ENCODE assay signal across 20 cellular contexts in the genomic region with DNA sequence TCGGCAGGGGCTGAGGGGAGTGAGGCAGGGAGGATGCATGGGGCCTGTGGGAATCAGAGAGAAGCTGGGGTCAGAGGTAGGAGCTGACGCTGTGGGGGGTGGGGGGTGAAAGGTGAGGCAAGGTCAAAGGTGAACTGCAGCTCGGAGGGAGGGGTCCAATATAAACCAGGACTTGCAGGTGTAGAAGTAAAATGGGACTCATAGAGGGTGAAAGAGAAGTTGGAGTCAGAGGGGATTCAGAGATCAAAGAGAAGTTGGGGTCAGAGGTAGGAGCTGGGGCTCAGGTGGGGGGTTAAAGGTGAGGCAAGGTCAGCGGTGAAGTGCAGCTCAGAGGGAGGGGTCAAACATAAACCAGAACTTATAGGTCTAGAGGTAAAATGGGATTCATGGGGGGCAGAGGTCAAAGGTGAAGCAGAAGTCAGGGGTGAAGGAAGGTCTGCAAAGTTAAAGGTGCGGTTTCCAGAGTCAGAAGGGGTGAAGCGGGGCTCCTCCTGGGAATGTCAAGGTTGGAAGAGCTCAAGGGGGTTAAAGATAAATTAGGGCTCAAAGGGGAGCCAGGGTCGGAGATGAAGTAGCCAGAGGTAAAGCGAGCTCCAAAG. TPM values are rescaled to one million over a fixed set of nuclear protein-coding genes. Genes with fewer than 3 reads are reported as not detected.
DNase-seq lines count a peak whose midpoint lies in the region; ATAC-seq, FAIRE-seq and TF ChIP-seq lines count a peak whose summit lies in the region.
"Had no signal": no experiment of that assay in that cellular context is flagged by ENCODE, and none has a peak within 500 bp of the region (broad histone marks: within the 10 kb centered on the region; RNA-seq: fewer than 3 reads in every experiment).

No MANE protein-coding gene starts in this region.

- intact Hi-C loops in HepG2 (cut with micrococcal nuclease; ENCODE audit: unreplicated experiment), result no loop called here

- no peaks in the 10 kb centered on the region for H3K27me3 ChIP-seq in liver (ENCODE audit: control insufficient read depth in 4 of 4, insufficient read depth in 4 of 4, low read length in 3 of 4)
- H3K27me3 ChIP-seq in HepG2 (ENCODE audit: control insufficient read depth in 1 of 2, insufficient read depth in 2 of 2, low read length in 2 of 2), result peaks cover 0 to 4% of the 10 kb centered on the region in 2 experiments; a peak in 2 of 5 replicates
- no peaks in the 10 kb centered on the region for H3K27me3 ChIP-seq in Karpas-422 (ENCODE audit: low read length)
- H3K27me3 ChIP-seq in bronchial epithelial cell (ENCODE audit: control insufficient read depth, insufficient read depth, low read length), result no peaks in the 10 kb centered on the region
- H3K27me3 ChIP-seq: BLaER1 had no signal

- H3K4me3 ChIP-seq in liver (ENCODE audit: low read depth in 1 of 3, low read length in 3 of 3) (no peak overlapping the region), HepG2 (replicated peaks in 1 of 3; ENCODE audit: insufficient read depth in 1 of 3, low read depth in 2 of 3, low read length in 3 of 3) (no peak overlapping the region), Karpas-422 (ENCODE audit: low read length) (no peak overlapping the region), bronchial epithelial cell (ENCODE audit: low read depth, low read length) (no peak overlapping the region)
- H3K4me3 ChIP-seq: A549, BLaER1, HAP-1 had no signal

- TF ChIP-seq CTCF in liver (IDR thresholded peaks at IDR 0.05; ENCODE audit: low read depth, low read length, missing input control) (no peak), HepG2 (CRISPR knock-in tag; IDR thresholded peaks at IDR 0.05) (no peak), bronchial epithelial cell (IDR thresholded peaks at IDR 0.05; ENCODE audit: insufficient read depth, low read length, severe bottlenecking) (no peak)

- 78% methylated on average over 8 of the region's 8 CpGs for WGBS in liver
- WGBS in HepG2 (ENCODE audit: low lambda C conversion rate), result 31% methylated on average over 8 of the region's 8 CpGs

- H3K9ac ChIP-seq in liver (ENCODE audit: low read depth in 1 of 2, low read length in 2 of 2), result no peak overlapping the region
- H3K9ac ChIP-seq in HepG2 (ENCODE audit: insufficient read depth, low read depth, low read length), result no peak overlapping the region
- H3K9ac ChIP-seq in Karpas-422 (ENCODE audit: low read length), result no peak overlapping the region
- H3K9ac ChIP-seq: BLaER1, KMS-11 had no signal

- ATAC-seq in HepG2 (no peak), HG03025 (IDR thresholded peaks at IDR 0.05; ENCODE audit: low FRiP score, unreplicated experiment) (no peak)
- no peak for ATAC-seq in activated CD8-positive, alpha-beta memory T cell treated with anti-CD3 and anti-CD28 coated beads, Interleukin-2, amount 10 ng/mL, durations not matched to agents 7 days and 5 days
- ATAC-seq: A549 had no signal

- TF ChIP-seq POLR2A in HepG2 (IDR thresholded peaks at IDR 0.05; ENCODE audit: insufficient read depth in 1 of 2, low read depth in 2 of 2, low read length in 2 of 2) (no peak), H54 (IDR thresholded peaks at IDR 0.05; ENCODE audit: low read depth, low read length) (no peak)

- no peaks in the 10 kb centered on the region for H3K9me2 ChIP-seq in Karpas-422 (replicated peaks; ENCODE audit: insufficient read depth, low read length)

- H3K4me3 Mint-ChIP-seq in activated CD8-positive, alpha-beta memory T cell treated with anti-CD3 and anti-CD28 coated beads, Interleukin-2, amount 10 ng/mL, durations not matched to agents 7 days and 5 days, result no peak overlapping the region
- H3K4me3 Mint-ChIP-seq: CD14-positive monocyte, HFFc6 had no signal

- H3K27ac Mint-ChIP-seq in activated CD8-positive, alpha-beta memory T cell treated with anti-CD3 and anti-CD28 coated beads, Interleukin-2, amount 10 ng/mL, durations not matched to agents 7 days and 5 days, result no peak overlapping the region
- H3K27ac Mint-ChIP-seq: CD14-positive monocyte, HFFc6 had no signal

- CTCF ChIA-PET in HepG2 (lab: Yijun Ruan, JAX; ENCODE audit: low intra/inter-chr PET ratio, low total read pairs), result no interaction called here
- CTCF ChIA-PET in activated CD8-positive, alpha-beta memory T cell treated with anti-CD3 and anti-CD28 coated beads, Interleukin-2, amount 10 ng/mL, durations not matched to agents 7 days and 5 days (lab: Charles Lee), result no interaction called here

- no peak for FAIRE-seq in HepG2 (lab: Jason Lieb, UNC)
- FAIRE-seq in bronchial epithelial cell (lab: Jason Lieb, UNC), result peak; percentile 7
- no peak for FAIRE-seq in H54 (lab: Jason Lieb, UNC)
- FAIRE-seq: A549, GM12891, H1 had no signal

- H3K36me3 Mint-ChIP-seq in activated CD8-positive, alpha-beta memory T cell treated with anti-CD3 and anti-CD28 coated beads, Interleukin-2, amount 10 ng/mL, durations not matched to agents 7 days and 5 days, result no peaks in the 10 kb centered on the region

- no TSS peak for BruUV-seq in HepG2 (replicated peaks; lab: Mats Ljungman, UMichigan)

- no peak overlapping the region for H2AFZ ChIP-seq in HepG2 (ENCODE audit: low read length)
- H2AFZ ChIP-seq in Karpas-422 (ENCODE audit: low read length), result no peak overlapping the region

- H3K27me3 Mint-ChIP-seq in activated CD8-positive, alpha-beta memory T cell treated with anti-CD3 and anti-CD28 coated beads, Interleukin-2, amount 10 ng/mL, durations not matched to agents 7 days and 5 days, result no peaks in the 10 kb centered on the region

- H3K4me2 ChIP-seq in HepG2 (ENCODE audit: low read depth, low read length), result no peak overlapping the region
- H3K4me2 ChIP-seq in Karpas-422 (ENCODE audit: low read depth, low read length, poor library complexity, severe bottlenecking), result no peak overlapping the region
- H3K4me2 ChIP-seq: A549, BLaER1, KMS-11 had no signal

- POLR2A ChIA-PET in HepG2 (lab: Yijun Ruan, JAX), result no interaction called here

- TF ChIP-seq EP300 in HepG2 (IDR thresholded peaks at IDR 0.05; ENCODE audit: low read depth in 2 of 2, low read length in 2 of 2), result no peak
- TF ChIP-seq EP300 in HepG2 (CRISPR knock-in tag; IDR thresholded peaks at IDR 0.05; ENCODE audit: borderline replicate concordance), result no peak

- no peaks in the 10 kb centered on the region for H3K79me2 ChIP-seq in HepG2 (ENCODE audit: insufficient read depth, low read length)
- H3K79me2 ChIP-seq in Karpas-422 (ENCODE audit: low read length), result no peaks in the 10 kb centered on the region

- no peaks in the 10 kb centered on the region for H4K20me1 ChIP-seq in HepG2 (ENCODE audit: insufficient read depth, low read length)
- H4K20me1 ChIP-seq in Karpas-422 (ENCODE audit: insufficient read depth, low read depth, low read length), result no peaks in the 10 kb centered on the region

- H3K4me1 Mint-ChIP-seq in activated CD8-positive, alpha-beta memory T cell treated with anti-CD3 and anti-CD28 coated beads, Interleukin-2, amount 10 ng/mL, durations not matched to agents 7 days and 5 days, result peaks cover 27% of the 10 kb centered on the region

- no peak overlapping the region for H3K27ac ChIP-seq in liver (ENCODE audit: low read depth in 1 of 2, low read length in 2 of 2)
- H3K27ac ChIP-seq in HepG2 (ENCODE audit: extremely low read length, insufficient read depth, low read length), result no peak overlapping the region
- no peak overlapping the region for H3K27ac ChIP-seq in Karpas-422 (ENCODE audit: low read length)
- H3K27ac ChIP-seq: 22Rv1, A549, BLaER1, KMS-11 had no signal

- in situ Hi-C loops in HepG2 (cut with HindIII; ENCODE audit: extremely low pct_ligation_motif_present, low pct_unique_long_range_greater_than_20kb), result no loop called here

- H3K36me3 ChIP-seq in liver (ENCODE audit: control insufficient read depth in 4 of 4, insufficient read depth in 3 of 4, low read depth in 1 of 4, low read length in 3 of 4) (no peaks in the 10 kb centered on the region), HepG2 (replicated peaks in 1 of 2; ENCODE audit: control insufficient read depth in 1 of 2, insufficient read depth in 2 of 2, low read length in 2 of 2) (no peaks in the 10 kb centered on the region), Karpas-422 (ENCODE audit: insufficient read depth, low read length) (no peaks in the 10 kb centered on the region), bronchial epithelial cell (ENCODE audit: control insufficient read depth, insufficient read depth, low read length) (no peaks in the 10 kb centered on the region)

- DNase-seq in HepG2 (ENCODE audit: low spot score) (no peak), Karpas-422 (peak; percentile 23), bronchial epithelial cell (ENCODE audit: low read depth) (no peak), H54 (ENCODE audit: insufficient read length, low spot score) (no peak)
- no peak for DNase-seq in activated CD8-positive, alpha-beta memory T cell treated with anti-CD3 and anti-CD28 coated beads, Interleukin-2, amount 10 ng/mL, durations not matched to agents 7 days and 5 days
- DNase-seq: CD4-positive, alpha-beta memory T cell; DMS79 treated with DMSO at 0.1 percent for 48 hours; GF-D8; HFFc6 had no signal

- no peaks in the 10 kb centered on the region for H3K4me1 ChIP-seq in liver (ENCODE audit: control insufficient read depth in 4 of 4, insufficient read depth in 4 of 4, low read length in 3 of 4)
- H3K4me1 ChIP-seq in HepG2 (ENCODE audit: insufficient read depth, low read length), result no peaks in the 10 kb centered on the region
- peaks cover 8% of the 10 kb centered on the region for H3K4me1 ChIP-seq in Karpas-422 (ENCODE audit: low read length)
- H3K4me1 ChIP-seq: A549, HAP-1 had no signal

- TF ChIP-seq RAD21 in liver (IDR thresholded peaks at IDR 0.05) (no peak), HepG2 (CRISPR knock-in tag; IDR thresholded peaks at IDR 0.05) (no peak)

- peaks cover 2% of the 10 kb centered on the region for H3K9me3 Mint-ChIP-seq in activated CD8-positive, alpha-beta memory T cell treated with anti-CD3 and anti-CD28 coated beads, Interleukin-2, amount 10 ng/mL, durations not matched to agents 7 days and 5 days (ENCODE audit: low read depth)

- H3K9me3 ChIP-seq in liver (ENCODE audit: control insufficient read depth in 4 of 4, low read length in 3 of 4), result peaks cover 0 to 11% (median 6%) of the 10 kb centered on the region in 4 donors
- no peaks in the 10 kb centered on the region for H3K9me3 ChIP-seq in HepG2 (ENCODE audit: low read length)
- H3K9me3 ChIP-seq in Karpas-422 (ENCODE audit: low read length), result no peaks in the 10 kb centered on the region
- H3K9me3 ChIP-seq: HAP-1 had no signal

RNA-seq across cellular contexts. Expression of a gene that starts 7.6 kb away (rescaled TPM):
- 1 to 10 TPM in 1 of 2 donors, under 1 TPM in 1; 0.25 to 1.6 TPM for total RNA-seq in liver
- polyA plus RNA-seq in liver, result 1 to 10 TPM in 1 of 2 donors, under 1 TPM in 1; 0.28 to 1.9 TPM
- total RNA-seq in HepG2 (2016; rRNA removed; fragmentation: Illumina TruSeq; extraction: Trizol), result not detected in 2 replicates
- total RNA-seq in HepG2 (2016; cell fraction: cytosol; rRNA removed; fragmentation: Illumina TruSeq; extraction: Trizol; ENCODE audit: low read depth), result not detected in 2 replicates
- not detected in 2 replicates for total RNA-seq in HepG2 (2016; cell fraction: insoluble cytoplasmic fraction; rRNA removed; fragmentation: Illumina TruSeq; extraction: Trizol)
- not detected in 2 replicates for total RNA-seq in HepG2 (2016; cell fraction: membrane; rRNA removed; fragmentation: Illumina TruSeq; extraction: Trizol)
- not detected in 2 replicates for total RNA-seq in HepG2 (2016; cell fraction: nucleus; rRNA removed; fragmentation: Illumina TruSeq; extraction: Trizol)
- polyA plus RNA-seq in HepG2 (2011; rRNA removed), result 0.21 TPM in 1 of 2 replicates, not detected in the other
- 0.18 TPM in 1 of 2 replicates, not detected in the other for polyA plus RNA-seq in HepG2 (2011; cell fraction: cytosol; rRNA removed)
- 0.12 TPM in 1 of 2 replicates, not detected in the other for polyA plus RNA-seq in HepG2 (2011; cell fraction: nucleus; rRNA removed)
- 0.16 and 0.45 TPM in 2 replicates for polyA plus RNA-seq in HepG2 (2012)
- polyA plus RNA-seq in HepG2 (2016; cell fraction: cytosol; fragmentation: Illumina TruSeq; extraction: Trizol; ENCODE audit: low read depth), result not detected in 2 replicates
- not detected in 2 replicates for polyA plus RNA-seq in HepG2 (2016; cell fraction: insoluble cytoplasmic fraction; fragmentation: Illumina TruSeq; extraction: Trizol; ENCODE audit: low read depth)
- 0.09 TPM in 1 of 2 replicates, not detected in the other for polyA plus RNA-seq in HepG2 (2016; cell fraction: membrane; fragmentation: Illumina TruSeq; extraction: Trizol; ENCODE audit: low read depth)
- not detected in 2 replicates for polyA plus RNA-seq in HepG2 (2016; cell fraction: nucleus; fragmentation: Illumina TruSeq; extraction: Trizol; ENCODE audit: insufficient read depth, low read depth)
- 1.1 TPM in 1 of 2 replicates, not detected in the other for polyA minus RNA-seq in HepG2 (2011; rRNA and poly(A)+ RNA removed; ENCODE audit: low replicate concordance)
- not detected in 2 replicates for polyA minus RNA-seq in HepG2 (2011; cell fraction: cytosol; rRNA and poly(A)+ RNA removed)
- 0.26 TPM in 1 of 2 replicates, not detected in the other for polyA minus RNA-seq in HepG2 (2011; cell fraction: nucleus; rRNA and poly(A)+ RNA removed)
- 0.45 and 0.83 TPM in 2 replicates for total RNA-seq in Karpas-422 (2014; rRNA removed; shearing (Covaris generic); ENCODE audit: low replicate concordance)
- not detected in 2 replicates for total RNA-seq in bronchial epithelial cell
- 1 to 10 TPM; 7.5 to 8.1 TPM for total RNA-seq in activated CD8-positive, alpha-beta memory T cell treated with anti-CD3 and anti-CD28 coated beads, Interleukin-2, amount 10 ng/mL, durations not matched to agents 7 days and 5 days
- total RNA-seq: HFFc6 had no signal
- polyA plus RNA-seq: AG04450, CD14-positive monocyte had no signal

RNA-seq across cellular contexts. Expression of a gene that starts 12.9 kb away (rescaled TPM):
- total RNA-seq in liver, result 1 to 10 TPM; 1.1 to 1.4 TPM
- 1 to 10 TPM in 1 of 2 donors, under 1 TPM in 1; 0.99 to 1.5 TPM for polyA plus RNA-seq in liver
- total RNA-seq in HepG2 (2016; rRNA removed; fragmentation: Illumina TruSeq; extraction: Trizol), result 0.04 TPM in 1 of 2 replicates, not detected in the other
- total RNA-seq in HepG2 (2016; cell fraction: cytosol; rRNA removed; fragmentation: Illumina TruSeq; extraction: Trizol; ENCODE audit: low read depth), result not detected in 2 replicates
- total RNA-seq in HepG2 (2016; cell fraction: insoluble cytoplasmic fraction; rRNA removed; fragmentation: Illumina TruSeq; extraction: Trizol), result 0.15 and 0.17 TPM in 2 replicates
- total RNA-seq in HepG2 (2016; cell fraction: membrane; rRNA removed; fragmentation: Illumina TruSeq; extraction: Trizol), result 0.21 TPM in 1 of 2 replicates, not detected in the other
- total RNA-seq in HepG2 (2016; cell fraction: nucleus; rRNA removed; fragmentation: Illumina TruSeq; extraction: Trizol), result 0.13 TPM in 1 of 2 replicates, not detected in the other
- polyA plus RNA-seq in HepG2 (2011; rRNA removed), result 0.73 and 0.90 TPM in 2 replicates
- 0.44 and 0.58 TPM in 2 replicates for polyA plus RNA-seq in HepG2 (2011; cell fraction: cytosol; rRNA removed)
- 1.4 and 1.9 TPM in 2 replicates for polyA plus RNA-seq in HepG2 (2011; cell fraction: nucleus; rRNA removed)
- 6.9 and 8.3 TPM in 2 replicates for polyA plus RNA-seq in HepG2 (2012)
- polyA plus RNA-seq in HepG2 (2016; cell fraction: cytosol; fragmentation: Illumina TruSeq; extraction: Trizol; ENCODE audit: low read depth), result 0.07 and 0.09 TPM in 2 replicates
- 0.15 and 0.23 TPM in 2 replicates for polyA plus RNA-seq in HepG2 (2016; cell fraction: insoluble cytoplasmic fraction; fragmentation: Illumina TruSeq; extraction: Trizol; ENCODE audit: low read depth)
- 0.22 and 0.23 TPM in 2 replicates for polyA plus RNA-seq in HepG2 (2016; cell fraction: membrane; fragmentation: Illumina TruSeq; extraction: Trizol; ENCODE audit: low read depth)
- 0.51 and 1.3 TPM in 2 replicates for polyA plus RNA-seq in HepG2 (2016; cell fraction: nucleus; fragmentation: Illumina TruSeq; extraction: Trizol; ENCODE audit: insufficient read depth, low read depth)
- 0.14 and 0.19 TPM in 2 replicates for polyA minus RNA-seq in HepG2 (2011; rRNA and poly(A)+ RNA removed; ENCODE audit: low replicate concordance)
- polyA minus RNA-seq in HepG2 (2011; cell fraction: cytosol; rRNA and poly(A)+ RNA removed), result not detected in 2 replicates
- polyA minus RNA-seq in HepG2 (2011; cell fraction: nucleus; rRNA and poly(A)+ RNA removed), result 0.13 and 0.87 TPM in 2 replicates
- total RNA-seq in Karpas-422 (2014; rRNA removed; shearing (Covaris generic); ENCODE audit: low replicate concordance), result 19.2 and 32.0 TPM in 2 replicates
- total RNA-seq in bronchial epithelial cell, result under 0.01 TPM in 1 of 2 replicates, not detected in the other
- total RNA-seq in activated CD8-positive, alpha-beta memory T cell treated with anti-CD3 and anti-CD28 coated beads, Interleukin-2, amount 10 ng/mL, durations not matched to agents 7 days and 5 days, result 100 to 1,000 TPM; 100 to 113 TPM
- total RNA-seq: HFFc6 had no signal
- polyA plus RNA-seq: AG04450 had no signal

RNA-seq across cellular contexts. Expression of a gene that starts 30.5 kb away (rescaled TPM):
- total RNA-seq in liver (10 to 100 TPM; 23.5 to 34.3 TPM), HepG2 (2016; rRNA removed; fragmentation: Illumina TruSeq; extraction: Trizol) (21.9 and 25.6 TPM in 2 replicates), bronchial epithelial cell (49.5 and 90.9 TPM in 2 replicates)
- polyA plus RNA-seq in liver (10 to 100 TPM; 19.2 to 38.7 TPM), HepG2 (2011; rRNA removed) (10.6 and 12.5 TPM in 2 replicates)
- total RNA-seq in HepG2 (2016; cell fraction: cytosol; rRNA removed; fragmentation: Illumina TruSeq; extraction: Trizol; ENCODE audit: low read depth), result 34.9 and 45.5 TPM in 2 replicates
- total RNA-seq in HepG2 (2016; cell fraction: insoluble cytoplasmic fraction; rRNA removed; fragmentation: Illumina TruSeq; extraction: Trizol), result 20.4 and 26.4 TPM in 2 replicates
- total RNA-seq in HepG2 (2016; cell fraction: membrane; rRNA removed; fragmentation: Illumina TruSeq; extraction: Trizol), result 39.1 and 47.5 TPM in 2 replicates
- 16.4 and 16.8 TPM in 2 replicates for total RNA-seq in HepG2 (2016; cell fraction: nucleus; rRNA removed; fragmentation: Illumina TruSeq; extraction: Trizol)
- 13.5 and 23.8 TPM in 2 replicates for polyA plus RNA-seq in HepG2 (2011; cell fraction: cytosol; rRNA removed)
- 15.9 and 16.5 TPM in 2 replicates for polyA plus RNA-seq in HepG2 (2011; cell fraction: nucleus; rRNA removed)
- 5.0 and 7.1 TPM in 2 replicates for polyA plus RNA-seq in HepG2 (2012)
- 39.3 and 47.3 TPM in 2 replicates for polyA plus RNA-seq in HepG2 (2016; cell fraction: cytosol; fragmentation: Illumina TruSeq; extraction: Trizol; ENCODE audit: low read depth)
- 17.8 and 19.5 TPM in 2 replicates for polyA plus RNA-seq in HepG2 (2016; cell fraction: insoluble cytoplasmic fraction; fragmentation: Illumina TruSeq; extraction: Trizol; ENCODE audit: low read depth)
- polyA plus RNA-seq in HepG2 (2016; cell fraction: membrane; fragmentation: Illumina TruSeq; extraction: Trizol; ENCODE audit: low read depth), result 32.7 and 32.9 TPM in 2 replicates
- polyA plus RNA-seq in HepG2 (2016; cell fraction: nucleus; fragmentation: Illumina TruSeq; extraction: Trizol; ENCODE audit: insufficient read depth, low read depth), result 21.1 and 24.5 TPM in 2 replicates
- polyA minus RNA-seq in HepG2 (2011; rRNA and poly(A)+ RNA removed; ENCODE audit: low replicate concordance), result 4.1 and 21.4 TPM in 2 replicates
- polyA minus RNA-seq in HepG2 (2011; cell fraction: cytosol; rRNA and poly(A)+ RNA removed), result 6.7 and 8.7 TPM in 2 replicates
- polyA minus RNA-seq in HepG2 (2011; cell fraction: nucleus; rRNA and poly(A)+ RNA removed), result 3.2 and 4.1 TPM in 2 replicates
- 0.34 TPM in 1 of 2 replicates, not detected in the other for total RNA-seq in Karpas-422 (2014; rRNA removed; shearing (Covaris generic); ENCODE audit: low replicate concordance)
- total RNA-seq in activated CD8-positive, alpha-beta memory T cell treated with anti-CD3 and anti-CD28 coated beads, Interleukin-2, amount 10 ng/mL, durations not matched to agents 7 days and 5 days, result under 1 TPM; 0.45 to 0.55 TPM
- total RNA-seq: HFFc6 had no signal
- polyA plus RNA-seq: AG04450, CD14-positive monocyte had no signal

RNA-seq across cellular contexts. Expression of a gene that starts 34.9 kb away (rescaled TPM):
- total RNA-seq in liver, result 10 to 100 TPM; 25.3 to 34.6 TPM
- 10 to 100 TPM in 1 of 2 donors, 1 to 10 TPM in 1; 9.3 to 20.0 TPM for polyA plus RNA-seq in liver
- 15.2 and 16.5 TPM in 2 replicates for total RNA-seq in HepG2 (2016; rRNA removed; fragmentation: Illumina TruSeq; extraction: Trizol)
- 26.3 and 28.9 TPM in 2 replicates for total RNA-seq in HepG2 (2016; cell fraction: cytosol; rRNA removed; fragmentation: Illumina TruSeq; extraction: Trizol; ENCODE audit: low read depth)
- 13.3 and 14.6 TPM in 2 replicates for total RNA-seq in HepG2 (2016; cell fraction: insoluble cytoplasmic fraction; rRNA removed; fragmentation: Illumina TruSeq; extraction: Trizol)
- total RNA-seq in HepG2 (2016; cell fraction: membrane; rRNA removed; fragmentation: Illumina TruSeq; extraction: Trizol), result 50.4 and 52.4 TPM in 2 replicates
- total RNA-seq in HepG2 (2016; cell fraction: nucleus; rRNA removed; fragmentation: Illumina TruSeq; extraction: Trizol), result 9.1 and 11.0 TPM in 2 replicates
- polyA plus RNA-seq in HepG2 (2011; rRNA removed), result 12.4 and 13.2 TPM in 2 replicates
- polyA plus RNA-seq in HepG2 (2011; cell fraction: cytosol; rRNA removed), result 12.8 and 15.5 TPM in 2 replicates
- polyA plus RNA-seq in HepG2 (2011; cell fraction: nucleus; rRNA removed), result 19.1 and 20.9 TPM in 2 replicates
- polyA plus RNA-seq in HepG2 (2012), result 19.4 and 21.6 TPM in 2 replicates
- polyA plus RNA-seq in HepG2 (2016; cell fraction: cytosol; fragmentation: Illumina TruSeq; extraction: Trizol; ENCODE audit: low read depth), result 47.4 and 51.9 TPM in 2 replicates
- polyA plus RNA-seq in HepG2 (2016; cell fraction: insoluble cytoplasmic fraction; fragmentation: Illumina TruSeq; extraction: Trizol; ENCODE audit: low read depth), result 30.3 and 41.9 TPM in 2 replicates
- polyA plus RNA-seq in HepG2 (2016; cell fraction: membrane; fragmentation: Illumina TruSeq; extraction: Trizol; ENCODE audit: low read depth), result 83.9 and 107 TPM in 2 replicates
- polyA plus RNA-seq in HepG2 (2016; cell fraction: nucleus; fragmentation: Illumina TruSeq; extraction: Trizol; ENCODE audit: insufficient read depth, low read depth), result 30.2 and 30.9 TPM in 2 replicates
- 16.3 and 18.2 TPM in 2 replicates for polyA minus RNA-seq in HepG2 (2011; rRNA and poly(A)+ RNA removed; ENCODE audit: low replicate concordance)
- 13.7 and 14.5 TPM in 2 replicates for polyA minus RNA-seq in HepG2 (2011; cell fraction: cytosol; rRNA and poly(A)+ RNA removed)
- polyA minus RNA-seq in HepG2 (2011; cell fraction: nucleus; rRNA and poly(A)+ RNA removed), result 5.0 and 5.5 TPM in 2 replicates
- 32.1 and 44.7 TPM in 2 replicates for total RNA-seq in Karpas-422 (2014; rRNA removed; shearing (Covaris generic); ENCODE audit: low replicate concordance)
- total RNA-seq in bronchial epithelial cell, result 18.1 and 36.9 TPM in 2 replicates
- total RNA-seq in activated CD8-positive, alpha-beta memory T cell treated with anti-CD3 and anti-CD28 coated beads, Interleukin-2, amount 10 ng/mL, durations not matched to agents 7 days and 5 days, result 10 to 100 TPM; 25.2 to 27.9 TPM

RNA-seq across cellular contexts. Expression of a gene that starts 36.3 kb away (rescaled TPM):
- total RNA-seq in liver, result under 1 TPM in 1 of 2 donors, not detected in 1; 0.08 TPM
- under 1 TPM in 1 of 2 donors, not detected in 1; 0.12 TPM for polyA plus RNA-seq in liver
- total RNA-seq in HepG2 (2016; rRNA removed; fragmentation: Illumina TruSeq; extraction: Trizol), result 0.20 and 1.0 TPM in 2 replicates
- 0.26 and 0.30 TPM in 2 replicates for total RNA-seq in HepG2 (2016; cell fraction: cytosol; rRNA removed; fragmentation: Illumina TruSeq; extraction: Trizol; ENCODE audit: low read depth)
- total RNA-seq in HepG2 (2016; cell fraction: insoluble cytoplasmic fraction; rRNA removed; fragmentation: Illumina TruSeq; extraction: Trizol), result 0.25 and 0.84 TPM in 2 replicates
- 0.49 and 0.62 TPM in 2 replicates for total RNA-seq in HepG2 (2016; cell fraction: membrane; rRNA removed; fragmentation: Illumina TruSeq; extraction: Trizol)
- total RNA-seq in HepG2 (2016; cell fraction: nucleus; rRNA removed; fragmentation: Illumina TruSeq; extraction: Trizol), result 0.78 and 0.90 TPM in 2 replicates
- 1.5 and 1.8 TPM in 2 replicates for polyA plus RNA-seq in HepG2 (2011; rRNA removed)
- 1.0 and 1.7 TPM in 2 replicates for polyA plus RNA-seq in HepG2 (2011; cell fraction: cytosol; rRNA removed)
- polyA plus RNA-seq in HepG2 (2011; cell fraction: nucleus; rRNA removed), result 1.2 and 1.4 TPM in 2 replicates
- 1.5 and 2.6 TPM in 2 replicates for polyA plus RNA-seq in HepG2 (2012)
- polyA plus RNA-seq in HepG2 (2016; cell fraction: cytosol; fragmentation: Illumina TruSeq; extraction: Trizol; ENCODE audit: low read depth), result 0.10 and 0.31 TPM in 2 replicates
- 0.24 and 0.45 TPM in 2 replicates for polyA plus RNA-seq in HepG2 (2016; cell fraction: insoluble cytoplasmic fraction; fragmentation: Illumina TruSeq; extraction: Trizol; ENCODE audit: low read depth)
- 0.22 and 0.38 TPM in 2 replicates for polyA plus RNA-seq in HepG2 (2016; cell fraction: membrane; fragmentation: Illumina TruSeq; extraction: Trizol; ENCODE audit: low read depth)
- 1.9 and 2.1 TPM in 2 replicates for polyA plus RNA-seq in HepG2 (2016; cell fraction: nucleus; fragmentation: Illumina TruSeq; extraction: Trizol; ENCODE audit: insufficient read depth, low read depth)
- polyA minus RNA-seq in HepG2 (2011; rRNA and poly(A)+ RNA removed; ENCODE audit: low replicate concordance), result 1.4 and 15.3 TPM in 2 replicates
- polyA minus RNA-seq in HepG2 (2011; cell fraction: cytosol; rRNA and poly(A)+ RNA removed), result 0.40 and 1.7 TPM in 2 replicates
- 1.2 and 1.5 TPM in 2 replicates for polyA minus RNA-seq in HepG2 (2011; cell fraction: nucleus; rRNA and poly(A)+ RNA removed)
- 10.3 and 14.5 TPM in 2 replicates for total RNA-seq in Karpas-422 (2014; rRNA removed; shearing (Covaris generic); ENCODE audit: low replicate concordance)
- 4.6 and 5.5 TPM in 2 replicates for total RNA-seq in bronchial epithelial cell
- 10 to 100 TPM in 1 of 2 experiments, 1 to 10 TPM in 1; 4.7 to 18.5 TPM for total RNA-seq in activated CD8-positive, alpha-beta memory T cell treated with anti-CD3 and anti-CD28 coated beads, Interleukin-2, amount 10 ng/mL, durations not matched to agents 7 days and 5 days

Comparison
In these comparisons a context has a peak if more than half of its experiments do, and no peak if none do; other contexts are left out.
1. RNA of a gene that starts 30.5 kb away (total RNA-seq): 49.5 to 90.9 TPM in bronchial epithelial cell, 23.5 to 34.3 TPM in liver and 16.4 to 47.5 TPM in HepG2; 0.45 to 0.55 TPM in activated CD8-positive, alpha-beta memory T cell treated with anti-CD3 and anti-CD28 coated beads, Interleukin-2, amount 10 ng/mL, durations not matched to agents 7 days and 5 days and 0.34 TPM in Karpas-422; every median in the first group is over 10 times any median in the second.